1 cellular context compared by ENCODE assay signal in the genomic region with DNA sequence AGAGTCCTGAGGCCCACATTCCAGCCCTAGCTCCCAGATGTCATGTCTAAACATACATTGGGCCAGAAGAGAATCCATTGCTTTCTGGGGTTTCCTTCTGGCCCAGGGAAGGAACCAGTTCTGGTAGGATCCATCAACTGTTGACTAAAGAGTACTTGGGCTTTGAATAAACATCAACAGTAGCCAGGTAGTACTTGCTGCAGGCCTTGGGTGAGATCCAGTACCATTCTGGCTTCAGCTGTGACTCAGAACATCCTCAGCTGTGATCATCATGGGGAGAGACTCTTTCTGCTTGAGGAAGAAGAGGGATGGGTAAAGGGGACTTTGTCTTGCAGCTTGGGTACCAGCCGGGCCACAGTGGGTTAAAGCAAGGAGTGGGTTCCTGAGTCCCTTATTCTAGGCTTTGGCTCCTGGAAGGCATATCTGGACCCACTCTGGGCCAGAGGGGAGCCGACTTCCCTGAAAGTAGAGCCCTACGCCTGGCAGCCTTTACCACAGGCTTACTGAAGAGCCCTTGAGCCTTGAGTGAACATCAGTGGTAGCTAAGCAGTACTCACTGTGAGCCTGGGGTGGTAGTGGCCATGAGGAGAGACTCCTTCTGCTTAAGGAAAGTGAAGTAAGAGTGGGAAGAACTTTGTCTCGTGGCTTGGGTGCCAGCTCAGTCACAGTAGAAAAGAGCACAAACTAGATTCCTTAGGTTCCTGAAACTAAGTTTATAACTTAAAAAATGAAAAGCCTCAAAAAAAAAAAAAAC.
TF ChIP-seq lines count a peak whose summit lies in the region.

No MANE protein-coding gene starts in this region.

TF ChIP-seq in H1, 55 proteins besides CTCF, POLR2A, EP300 and RAD21 (continued from another document):
- TF ChIP-seq NRF1 (IDR thresholded peaks at IDR 0.05; ENCODE audit: low read depth, low read length) (no peak), TAF7 (optimal IDR thresholded peaks at IDR 0.05; ENCODE audit: borderline replicate concordance, low read depth, low read length) (no peak), SIX5 (IDR thresholded peaks at IDR 0.05; ENCODE audit: low read depth, low read length) (no peak), GTF2F1 (IDR thresholded peaks at IDR 0.05; ENCODE audit: borderline replicate concordance, low read depth, low read length) (no peak), NANOG (IDR thresholded peaks at IDR 0.05; ENCODE audit: insufficient read depth, low read depth, low read length, poor library complexity, severe bottlenecking) (no peak), RBBP5 (IDR thresholded peaks at IDR 0.05; ENCODE audit: borderline replicate concordance, low read depth, low read length) (no peak), POLR2AphosphoS5 (IDR thresholded peaks at IDR 0.05; ENCODE audit: low read depth, low read length) (no peak), KDM5A (IDR thresholded peaks at IDR 0.05; ENCODE audit: low read length) (no peak), POU5F1 (IDR thresholded peaks at IDR 0.05; ENCODE audit: low read depth, low read length) (no peak), PHF8 (conservative IDR thresholded peaks at IDR 0.05; ENCODE audit: low read depth, low read length) (no peak), ZNF274 (IDR thresholded peaks at IDR 0.05; ENCODE audit: borderline replicate concordance, extremely low read depth, low read length) (no peak), TEAD4 (IDR thresholded peaks at IDR 0.05; ENCODE audit: low read depth, low read length) (no peak)
